8 cellular contexts compared by ENCODE assay signal in genomic region chr6:149317656-149318571, GRCh38. TPM values are rescaled to one million over a fixed set of nuclear protein-coding genes. Genes with fewer than 3 reads are reported as not detected.
DNase-seq lines count a peak whose midpoint lies in the region; ATAC-seq and TF ChIP-seq lines count a peak whose summit lies in the region.

TAB2 (plus strand) TSS chr6:149317712; CDS start chr6:149369998, 52,286 bp downstream.

- H2BK120ac ChIP-seq in trophoblast cell (ENCODE audit: insufficient read depth, low read length, poor library complexity) = peak within 1 kb of the TSS; percentile 99

- peak within 1 kb of the TSS; percentile 99 for H4K12ac ChIP-seq in trophoblast cell (ENCODE audit: low read depth, low read length)

- H3K4me1 ChIP-seq in SJCRH30 (peaks cover 3% of the 10 kb centered on the region; the same call in 1 of the 2 replicates), trophoblast cell (ENCODE audit: control insufficient read depth in 1 of 2, insufficient read depth in 2 of 2, low read length in 2 of 2) (peaks cover 0 to 2% of the 10 kb centered on the region in 2 experiments), tibial artery (peaks cover 0 to 32% (median 13%) of the 10 kb centered on the region in 4 donors)

- H3K4me3 ChIP-seq in SJCRH30 = peak within 1 kb of the TSS; percentile 100
- H3K4me3 ChIP-seq in trophoblast cell (ENCODE audit: low read depth, low read length) = peak within 1 kb of the TSS; percentile 96
- peak within 1 kb of the TSS; percentile 72 to 97 for H3K4me3 ChIP-seq in tibial artery

- H3K27ac ChIP-seq in SJCRH30 (peak within 1 kb of the TSS; percentile 98), trophoblast cell (ENCODE audit: low read depth, low read length) (peak within 1 kb of the TSS; percentile 99), tibial artery (peak within 1 kb of the TSS; percentile 97 to 98)

- H3K23ac ChIP-seq in trophoblast cell (ENCODE audit: low read length) = no peak within 1 kb of the TSS

- H3K79me2 ChIP-seq in trophoblast cell (ENCODE audit: control insufficient read depth, insufficient read depth, low read length, poor library complexity) = peaks cover 12% of the 10 kb centered on the region

- H3K9ac ChIP-seq in trophoblast cell (ENCODE audit: low read length) = peak within 1 kb of the TSS; percentile 98

- peak within 1 kb of the TSS; percentile 100 for H4K91ac ChIP-seq in trophoblast cell (ENCODE audit: low read depth, low read length)

- no CpG with 5 or more reads among the region's 92 CpGs for WGBS in trophoblast cell (ENCODE audit: extremely low coverage, insufficient coverage, insufficient read length)

- peaks cover 10% of the 10 kb centered on the region for H3K9me3 Mint-ChIP-seq in glutamatergic neuron (ENCODE audit: unreplicated experiment)

- peak within 1 kb of the TSS; percentile 83 for H2AK5ac ChIP-seq in trophoblast cell (ENCODE audit: low read length)

- DNase-seq in NCI-H748 (lab: John Stamatoyannopoulos, UW; ENCODE audit: unreplicated experiment) = peak; percentile 66
- DNase-seq in NCI-H748 treated with DMSO at 0.1 percent for 48 hours (lab: John Stamatoyannopoulos, UW) = no peak
- peak; percentile 45 to 50 for DNase-seq in SJCRH30
- peak; percentile 72 for DNase-seq in activated gamma-delta T cell treated with anti-CD3 and anti-CD28 coated beads, Interleukin-2, amount 50 U/mL, for 16 hours (ENCODE audit: low read depth)
- DNase-seq in glutamatergic neuron = peak; percentile 74
- DNase-seq in trophoblast cell = peak in 1 of 2 donors; percentile 33
- DNase-seq in tibial artery = peak; percentile 25 to 78

- ATAC-seq in HG03135 (IDR thresholded peaks at IDR 0.05; ENCODE audit: unreplicated experiment) = peak; percentile 36

- H3K4me1 Mint-ChIP-seq in glutamatergic neuron (ENCODE audit: low read depth, unreplicated experiment) = peaks cover 23% of the 10 kb centered on the region

- no peaks in the 10 kb centered on the region for H3K36me3 ChIP-seq in SJCRH30
- no peaks in the 10 kb centered on the region for H3K36me3 ChIP-seq in trophoblast cell (ENCODE audit: control insufficient read depth in 1 of 2, insufficient read depth in 2 of 2, low read length in 2 of 2)
- H3K36me3 ChIP-seq in tibial artery = no peaks in the 10 kb centered on the region

- TF ChIP-seq CTCF in glutamatergic neuron (IDR thresholded peaks at IDR 0.05; ENCODE audit: partially characterized antibody, unreplicated experiment) (no peak), tibial artery (IDR thresholded peaks at IDR 0.05) (no peak)

- H3K27me3 ChIP-seq in SJCRH30 (no peaks in the 10 kb centered on the region), trophoblast cell (ENCODE audit: insufficient read depth, low read length) (no peaks in the 10 kb centered on the region), tibial artery (peaks cover 0 to 4% of the 10 kb centered on the region in 2 donors)

- peak within 1 kb of the TSS; percentile 92 for H2BK12ac ChIP-seq in trophoblast cell (ENCODE audit: low read length)

- H3K4me3 Mint-ChIP-seq in glutamatergic neuron (ENCODE audit: unreplicated experiment) = peak within 1 kb of the TSS; percentile 89

- H3K79me1 ChIP-seq in trophoblast cell (ENCODE audit: low read length) = peaks cover 14% of the 10 kb centered on the region

- H3K9me3 ChIP-seq in SJCRH30 (replicated peaks) (no peaks in the 10 kb centered on the region), trophoblast cell (ENCODE audit: insufficient read depth, low read depth, low read length) (no peaks in the 10 kb centered on the region), tibial artery (no peaks in the 10 kb centered on the region)

- H2BK5ac ChIP-seq in trophoblast cell (ENCODE audit: low read depth, low read length, poor library complexity) = peak within 1 kb of the TSS; percentile 99

- peak within 1 kb of the TSS; percentile 97 for H3K4me2 ChIP-seq in trophoblast cell (ENCODE audit: low read length)

- H3K27me3 Mint-ChIP-seq in glutamatergic neuron (ENCODE audit: unreplicated experiment) = no peaks in the 10 kb centered on the region

- H3K18ac ChIP-seq in trophoblast cell (ENCODE audit: low read length) = peak within 1 kb of the TSS; percentile 95

- peak within 1 kb of the TSS; percentile 100 for H3K4ac ChIP-seq in trophoblast cell (ENCODE audit: low read depth, low read length)

- no peaks in the 10 kb centered on the region for H3K36me3 Mint-ChIP-seq in glutamatergic neuron (ENCODE audit: unreplicated experiment)

- peak within 1 kb of the TSS; percentile 94 for H2AFZ ChIP-seq in trophoblast cell (ENCODE audit: insufficient read depth, low read length, poor library complexity)

- peak within 1 kb of the TSS; percentile 86 for H3K27ac Mint-ChIP-seq in glutamatergic neuron (ENCODE audit: unreplicated experiment)

- peak within 1 kb of the TSS; percentile 98 for H3K14ac ChIP-seq in trophoblast cell (ENCODE audit: low read length)

- H4K8ac ChIP-seq in trophoblast cell (ENCODE audit: low read depth, low read length) = peak within 1 kb of the TSS; percentile 100

- intact Hi-C loops in tibial artery (cut with DNase I; ENCODE audit: low total_unique reads) = no loop called here

RNA-seq across cellular contexts. Expression of gene TAB2, which starts in this region (rescaled TPM):
- 33.8 and 37.6 TPM in 2 replicates for total RNA-seq in SJCRH30 (2014; rRNA removed; shearing (Covaris generic))
- total RNA-seq in glutamatergic neuron (ENCODE audit: unreplicated experiment) = 39.3 TPM
- 59.5 and 60.1 TPM in 2 replicates for polyA plus RNA-seq in trophoblast cell (2013)
